Comparison of ENCODE assay signal across 2 cellular contexts in genomic region chr5:90355635-90356034, GRCh38.
A peak's percentile ranks its signal among the peaks of the same experiment; 100 is the strongest.
TF ChIP-seq lines count a peak whose summit lies in the region.

No MANE protein-coding gene starts in this region.

TF ChIP-seq in HEK293, 187 proteins besides CTCF, POLR2A, EP300 and RAD21:
- TF ChIP-seq ZNF26 (tag by site-specific recombination; IDR thresholded peaks at IDR 0.05) (peak; percentile 95), GLIS1 (tag by site-specific recombination; IDR thresholded peaks at IDR 0.05) (no peak), ZNF776 (tag by site-specific recombination; IDR thresholded peaks at IDR 0.05; ENCODE audit: borderline replicate concordance) (no peak), ZNF768 (tag by site-specific recombination; IDR thresholded peaks at IDR 0.05) (no peak), ZNF280C (tag by site-specific recombination; IDR thresholded peaks at IDR 0.05) (no peak), RBAK (tag by site-specific recombination; IDR thresholded peaks at IDR 0.05) (no peak), SETDB1 (IDR thresholded peaks at IDR 0.05; ENCODE audit: insufficient read length, low read length) (peak; percentile 27)

TF ChIP-seq in H1, 55 proteins besides CTCF, POLR2A, EP300 and RAD21:
- no peak for TF ChIP-seq USF2 (IDR thresholded peaks at IDR 0.05; ENCODE audit: low read length)
- no peak for TF ChIP-seq SUZ12 (IDR thresholded peaks at IDR 0.05; ENCODE audit: low read length)
- no peak for TF ChIP-seq MAX (IDR thresholded peaks at IDR 0.05)
